ENCODE assay signal across 8 cellular contexts in the genomic region with DNA sequence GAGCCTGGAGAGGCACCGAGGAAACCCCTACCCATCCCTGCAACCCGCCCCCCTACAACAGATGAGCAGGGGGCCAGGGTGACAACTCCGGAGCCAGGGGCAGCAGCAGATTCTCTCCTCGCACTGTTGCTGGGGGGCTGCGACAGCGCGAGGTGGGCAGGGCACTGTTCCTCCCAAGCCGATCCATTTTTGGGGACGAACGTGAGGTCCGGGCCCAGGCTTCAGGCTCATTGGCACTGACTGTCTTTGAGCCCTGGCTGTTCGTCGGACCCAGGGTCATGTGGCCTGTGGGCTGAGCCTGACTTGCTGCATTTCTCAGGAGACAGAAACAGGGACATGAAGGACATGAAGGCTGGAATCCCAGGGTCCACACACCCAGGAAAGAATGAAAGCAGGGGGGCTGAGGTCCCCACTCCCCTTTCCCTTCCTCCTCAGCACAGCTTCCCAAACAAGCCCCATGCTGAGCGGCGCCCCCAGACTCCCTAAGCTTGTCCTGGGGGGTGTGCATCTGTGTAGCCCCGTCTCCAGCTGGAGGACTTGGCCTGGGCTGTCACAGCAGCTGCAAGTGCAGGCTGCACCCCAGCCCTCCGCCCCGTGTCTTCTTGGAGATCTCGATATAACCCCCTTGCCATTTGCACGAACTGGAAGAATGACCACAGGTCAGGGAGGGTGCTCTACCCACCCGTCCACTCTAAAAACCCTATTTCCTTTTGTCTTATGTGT. TPM values are rescaled to one million over a fixed set of nuclear protein-coding genes. Genes with fewer than 3 reads are reported as not detected.
A peak's percentile ranks its signal among the peaks of the same experiment; 100 is the strongest.
DNase-seq lines count a peak whose midpoint lies in the region; ATAC-seq and TF ChIP-seq lines count a peak whose summit lies in the region.
"Had no signal": no experiment of that assay in that cellular context is flagged by ENCODE, and none has a peak within 500 bp of the region (broad histone marks: within the 10 kb centered on the region; RNA-seq: fewer than 3 reads in every experiment).

No MANE protein-coding gene starts in this region.

- DNase-seq in RPMI7951 (ENCODE audit: low read depth) = peak; percentile 20
- no peak for DNase-seq in epithelial cell of proximal tubule (ENCODE audit: low read depth)
- DNase-seq in naive B cell = no peak
- no peak for DNase-seq in T-cell
- DNase-seq in stimulated activated CD4-positive, alpha-beta T cell treated with anti-CD3 and anti-CD28 coated beads, Interleukin-1b, Interleukin-23, amount 100 ng/mL, for 48 hours = no peak
- no peak for DNase-seq in immature natural killer cell

- no peaks in the 10 kb centered on the region for H3K36me3 ChIP-seq in urinary bladder (ENCODE audit: insufficient read depth)

- ATAC-seq in naive B cell (ENCODE audit: low read depth in 2 of 2) (no peak), T-cell (replicated peaks in 1 of 4) (no peak)

- peak overlapping the region; percentile 33 for H3K4me3 ChIP-seq in epithelial cell of proximal tubule (ENCODE audit: low read depth, low read length)
- no peak overlapping the region for H3K4me3 ChIP-seq in urinary bladder (ENCODE audit: low read depth, low read length)

- WGBS in urinary bladder = 23% methylated on average over 21 of the region's 21 CpGs

- H3K4me1 Mint-ChIP-seq in naive B cell (peaks cover 28 to 47% (median 38%) of the 10 kb centered on the region in 3 donors), T-cell (peaks cover 23 to 27% (median 25%) of the 10 kb centered on the region in 3 donors), immature natural killer cell (peaks cover 31% of the 10 kb centered on the region in 2 donors)

- H3K4me3 Mint-ChIP-seq in naive B cell (peak overlapping the region in 5 of 8 donors; percentile 43 to 87 (median 57)), T-cell (peak overlapping the region in 1 of 3 donors; percentile 44), immature natural killer cell (no peak overlapping the region)
- H3K4me3 Mint-ChIP-seq: IgD-negative memory B cell had no signal

- peak overlapping the region; percentile 84 for H3K27ac ChIP-seq in urinary bladder (ENCODE audit: low read depth)

- POLR2A ChIA-PET in T-cell (lab: Charles Lee) = interaction anchor here in 1 of 2 donors (0.6 kb wide), 1 partner anchor 11 kb away, joined by 3 read pairs; no protein-coding TSS in a partner anchor

- no peaks in the 10 kb centered on the region for H3K27me3 Mint-ChIP-seq in naive B cell
- H3K27me3 Mint-ChIP-seq in T-cell = peaks cover 0 to 4% of the 10 kb centered on the region in 2 donors
- H3K27me3 Mint-ChIP-seq in immature natural killer cell (ENCODE audit: low read depth in 3 of 3) = peaks cover 0 to 11% (median 7%) of the 10 kb centered on the region in 3 donors

- no peak for TF ChIP-seq CTCF in epithelial cell of proximal tubule (conservative IDR thresholded peaks at IDR 0.05; ENCODE audit: low read depth, low read length)

- CTCF ChIA-PET in T-cell (lab: Charles Lee) = no interaction called here

- no peaks in the 10 kb centered on the region for H3K4me1 ChIP-seq in urinary bladder (ENCODE audit: insufficient read depth)

- H3K27ac Mint-ChIP-seq in naive B cell (peak overlapping the region in 4 of 6 donors; percentile 14 to 73 (median 30)), T-cell (no peak overlapping the region), immature natural killer cell (peak overlapping the region in 1 of 6 donors; percentile 46)

- H3K9me3 Mint-ChIP-seq in naive B cell (no peaks in the 10 kb centered on the region), T-cell (no peaks in the 10 kb centered on the region), immature natural killer cell (no peaks in the 10 kb centered on the region)
- H3K9me3 Mint-ChIP-seq: IgD-negative memory B cell had no signal

- H3K36me3 Mint-ChIP-seq in naive B cell (no peaks in the 10 kb centered on the region), T-cell (no peaks in the 10 kb centered on the region), immature natural killer cell (no peaks in the 10 kb centered on the region)

RNA-seq across cellular contexts. Expression of a gene that starts 18.7 kb away (rescaled TPM):
- total RNA-seq in RPMI7951 (2014; rRNA removed; shearing (Covaris generic)) = 0.49 TPM in 1 of 2 replicates, not detected in the other
- total RNA-seq in epithelial cell of proximal tubule (0.29 TPM in 2 replicates), urinary bladder (4.8 TPM), T-cell (1 to 10 TPM in 2 of 5 donors, under 1 TPM in 3; 0.28 to 3.1 (median 0.41) TPM)
- polyA plus RNA-seq in naive B cell (ENCODE audit: low read depth in 6 of 6) (1 to 10 TPM in 5 of 6 donors, not detected in 1; 1.3 to 2.9 (median 1.6) TPM), urinary bladder (0.28 TPM), immature natural killer cell (not detected)

RNA-seq across cellular contexts. Expression of a gene that starts 40.9 kb away (rescaled TPM):
- 115 and 147 TPM in 2 replicates for total RNA-seq in RPMI7951 (2014; rRNA removed; shearing (Covaris generic))
- 64.9 and 78.3 TPM in 2 replicates for total RNA-seq in epithelial cell of proximal tubule
- 1 to 10 TPM in 1 of 6 donors, under 1 TPM in 5; 0.40 to 1.1 (median 0.65) TPM for polyA plus RNA-seq in naive B cell (ENCODE audit: low read depth in 6 of 6)
- total RNA-seq in urinary bladder = 116 TPM
- polyA plus RNA-seq in urinary bladder = 395 TPM
- total RNA-seq in T-cell = 1 to 10 TPM; 5.1 to 6.7 (median 6.5) TPM
- polyA plus RNA-seq in immature natural killer cell = under 1 TPM; 0.07 to 0.26 (median 0.16) TPM

RNA-seq across cellular contexts. Expression of a gene that starts 43.7 kb away (rescaled TPM):
- total RNA-seq in RPMI7951 (2014; rRNA removed; shearing (Covaris generic)) = 9.8 and 11.2 TPM in 2 replicates
- total RNA-seq in epithelial cell of proximal tubule = 22.4 and 36.4 TPM in 2 replicates
- polyA plus RNA-seq in naive B cell (ENCODE audit: low read depth in 6 of 6) = 10 to 100 TPM; 14.9 to 37.9 (median 24.5) TPM
- total RNA-seq in urinary bladder = 27.3 TPM
- polyA plus RNA-seq in urinary bladder = 28.0 TPM
- total RNA-seq in T-cell = 100 to 1,000 TPM; 132 to 487 (median 143) TPM
- polyA plus RNA-seq in immature natural killer cell = 10 to 100 TPM in 2 of 3 donors, 1 to 10 TPM in 1; 9.6 to 31.7 (median 22.7) TPM

Comparison
In these comparisons a context has a peak if more than half of its experiments do, and no peak if none do; other contexts are left out.
1. H3K27ac Mint-ChIP-seq: peak in naive B cell (4 of 6); none in T-cell (0 of 2).
2. H3K4me3 Mint-ChIP-seq: peak in naive B cell (5 of 8); none in immature natural killer cell (0 of 5).